ENCODE assay signal across 2 cellular contexts in genomic region chr15:70950953-70951352, GRCh38.
TF ChIP-seq lines count a peak whose summit lies in the region.

No MANE protein-coding gene starts in this region.

TF ChIP-seq in A549, 52 proteins besides CTCF, POLR2A, EP300 and RAD21 (continued from another document):
- TF ChIP-seq MAFK (IDR thresholded peaks at IDR 0.05; ENCODE audit: partially characterized antibody), result no peak

TF ChIP-seq in HEK293, 187 proteins besides CTCF, POLR2A, EP300 and RAD21 (continued from another document):
- 0 out of 2 replicates have a peak, but pooled peaks have one; percentile 18 for TF ChIP-seq ZNF639 (tag by site-specific recombination; IDR thresholded peaks at IDR 0.05)
- no peak for TF ChIP-seq ZNF558 (tag by site-specific recombination; IDR thresholded peaks at IDR 0.05)
TF ChIP-seq in HEK293: peak in this region for 3.
